Comparison of ENCODE assay signal across 15 cellular contexts in the genomic region with DNA sequence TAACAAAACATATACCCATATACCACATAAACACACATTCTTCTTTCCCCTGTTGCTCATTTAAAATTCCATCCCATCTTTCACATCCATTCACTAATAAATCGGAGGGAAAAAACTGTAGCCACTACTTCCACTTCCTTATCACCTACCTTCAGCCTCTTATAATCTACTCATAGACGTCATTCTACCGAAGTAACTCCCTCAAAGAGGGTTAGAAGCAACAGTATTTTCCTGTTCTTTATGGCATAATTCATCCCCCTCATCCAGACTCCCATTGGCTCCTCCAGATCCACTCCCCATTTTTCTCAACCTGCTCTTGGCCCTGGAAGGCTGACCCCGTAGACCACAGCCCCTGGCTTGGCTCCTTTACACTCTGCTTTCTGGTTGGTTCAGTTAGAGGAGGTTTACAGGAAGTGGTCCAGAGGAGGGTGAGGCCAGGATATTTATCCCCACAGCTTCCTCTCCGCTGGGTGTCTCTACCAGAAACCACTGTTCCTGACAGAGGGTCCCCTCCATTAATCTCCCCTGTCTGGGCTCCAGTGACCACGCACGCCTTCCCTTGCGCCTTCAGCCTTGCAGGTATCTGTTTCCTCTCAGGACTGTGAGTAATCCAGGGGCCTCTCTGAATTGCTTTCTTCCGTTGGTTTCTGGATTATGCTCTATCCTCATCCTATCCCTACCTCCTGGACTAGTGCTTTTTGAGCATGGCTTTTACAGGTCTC. TPM values are rescaled to one million over a fixed set of nuclear protein-coding genes. Genes with fewer than 3 reads are reported as not detected.
DNase-seq lines count a peak whose midpoint lies in the region; ATAC-seq and FAIRE-seq lines count a peak whose summit lies in the region.
"Had no signal": no experiment of that assay in that cellular context is flagged by ENCODE, and none has a peak within 500 bp of the region (broad histone marks: within the 10 kb centered on the region; RNA-seq: fewer than 3 reads in every experiment).

No MANE protein-coding gene starts in this region.

- no peak overlapping the region for H2BK15ac ChIP-seq in neuronal stem cell (ENCODE audit: low read length)

- no peak overlapping the region for H2BK120ac ChIP-seq in neuronal stem cell (ENCODE audit: low read depth, low read length)

- H2BK5ac ChIP-seq in neuronal stem cell (ENCODE audit: low read length): no peak overlapping the region

- no peak overlapping the region for H3K23ac ChIP-seq in neuronal stem cell (ENCODE audit: low read depth, low read length, poor library complexity)

- no peak overlapping the region for H3K14ac ChIP-seq in neuronal stem cell (ENCODE audit: low read length)

- no CpG with 5 or more reads among the region's 9 CpGs for WGBS in neuronal stem cell (ENCODE audit: extremely low coverage in 2 of 2, insufficient read length in 2 of 2, insufficient replicate concordance in 1 of 2), 2 donors

- CTCF ChIA-PET in activated CD4-positive, alpha-beta T cell treated with anti-CD3 and anti-CD28 coated beads for 36 hours (lab: Charles Lee): no interaction called here

- no peak overlapping the region for H4K91ac ChIP-seq in neuronal stem cell (ENCODE audit: low read depth, low read length, poor library complexity)

- no peak overlapping the region for H3K27ac ChIP-seq in neuronal stem cell (replicated peaks; ENCODE audit: low read length)
- H3K27ac ChIP-seq: ascending aorta, pancreas, suprapubic skin had no signal

- H3K9me3 Mint-ChIP-seq in activated CD4-positive, alpha-beta T cell treated with anti-CD3 and anti-CD28 coated beads for 36 hours (ENCODE audit: low read depth): peaks cover 1% of the 10 kb centered on the region
- no peaks in the 10 kb centered on the region for H3K9me3 Mint-ChIP-seq in activated naive CD8-positive, alpha-beta T cell (ENCODE audit: low read depth)

- H3K27me3 ChIP-seq in neuronal stem cell (ENCODE audit: control insufficient read depth in 3 of 3, insufficient read depth in 3 of 3, low read depth in 1 of 3, low read length in 3 of 3) (peaks cover 0 to 15% (median 0%) of the 10 kb centered on the region in 3 experiments), HAP-1 (ENCODE audit: low read depth) (peaks cover 28% of the 10 kb centered on the region)
- H3K27me3 ChIP-seq: ascending aorta, pancreas, suprapubic skin had no signal

- H2AK5ac ChIP-seq in neuronal stem cell (ENCODE audit: low read depth, low read length): no peak overlapping the region

- no peaks in the 10 kb centered on the region for H3K27me3 Mint-ChIP-seq in activated CD4-positive, alpha-beta T cell treated with anti-CD3 and anti-CD28 coated beads for 36 hours
- no peaks in the 10 kb centered on the region for H3K27me3 Mint-ChIP-seq in activated naive CD8-positive, alpha-beta T cell

- no peak overlapping the region for H3K4ac ChIP-seq in neuronal stem cell (ENCODE audit: low read length)

- H3K79me1 ChIP-seq in neuronal stem cell (ENCODE audit: low read depth, low read length): no peaks in the 10 kb centered on the region

- in situ Hi-C loops in HAP-1 (cut with MboI; ENCODE audit: low sequenced_read_pairs): loop anchor here (25.0 kb wide), 1 partner anchor 486 kb away; no protein-coding TSS in a partner anchor

- H3K4me3 ChIP-seq in neuronal stem cell (ENCODE audit: low read length in 2 of 2) (no peak overlapping the region), HAP-1 (no peak overlapping the region)
- H3K4me3 ChIP-seq: ascending aorta, pancreas, suprapubic skin had no signal

- peak; percentile 55 for ATAC-seq in activated CD4-positive, alpha-beta T cell treated with anti-CD3 and anti-CD28 coated beads for 36 hours
- ATAC-seq: activated CD8-positive, alpha-beta memory T cell treated with anti-CD3 and anti-CD28 coated beads, Interleukin-2, amount 10 ng/mL, durations not matched to agents 7 days and 5 days; HepG2; pancreas had no signal

- intact Hi-C loops in activated CD4-positive, alpha-beta T cell treated with anti-CD3 and anti-CD28 coated beads for 36 hours (cut with DNase I, micrococcal nuclease): no loop called here

- H3K4me2 ChIP-seq in neuronal stem cell (ENCODE audit: insufficient read depth, low read length, poor library complexity, severe bottlenecking): no peak overlapping the region

- no peak overlapping the region for H3K27ac Mint-ChIP-seq in activated CD4-positive, alpha-beta T cell treated with anti-CD3 and anti-CD28 coated beads for 36 hours
- peak overlapping the region; percentile 76 for H3K27ac Mint-ChIP-seq in activated naive CD8-positive, alpha-beta T cell
- H3K27ac Mint-ChIP-seq: activated CD8-positive, alpha-beta memory T cell treated with anti-CD3 and anti-CD28 coated beads, Interleukin-2, amount 10 ng/mL, durations not matched to agents 7 days and 5 days had no signal

- DNase-seq in activated CD4-positive, alpha-beta T cell treated with anti-CD3 and anti-CD28 coated beads for 36 hours: no peak
- DNase-seq in activated CD4-positive, alpha-beta T cell treated with anti-CD3 and anti-CD28 coated beads for 48 hours: no peak
- DNase-seq in RCC 7860 (ENCODE audit: low spot score): peak; percentile 40
- no peak for DNase-seq in neuronal stem cell (ENCODE audit: low spot score)
- DNase-seq in HAP-1 (ENCODE audit: low spot score in 2 of 2): no peak
- no peak for DNase-seq in A172 (ENCODE audit: low spot score)
- no peak for DNase-seq in hepatic stellate cell (ENCODE audit: low spot score)
- DNase-seq: activated CD8-positive, alpha-beta memory T cell treated with anti-CD3 and anti-CD28 coated beads, Interleukin-2, amount 10 ng/mL, durations not matched to agents 7 days and 5 days; NCI-H1417 treated with DMSO at 0.1 percent for 48 hours; NCI-H345; pancreas had no signal

- H3K36me3 ChIP-seq in neuronal stem cell (replicated peaks in 1 of 2; ENCODE audit: control insufficient read depth in 2 of 2, insufficient read depth in 2 of 2, low read length in 2 of 2) (no peaks in the 10 kb centered on the region), HAP-1 (replicated peaks) (no peaks in the 10 kb centered on the region)
- H3K36me3 ChIP-seq: ascending aorta, pancreas, suprapubic skin had no signal

- FAIRE-seq in RCC 7860 (lab: Jason Lieb, UNC): no peak
- FAIRE-seq: HepG2, pancreas had no signal

- no peak overlapping the region for H4K8ac ChIP-seq in neuronal stem cell (ENCODE audit: low read depth, low read length)

- no peak overlapping the region for H3K4me3 Mint-ChIP-seq in activated CD4-positive, alpha-beta T cell treated with anti-CD3 and anti-CD28 coated beads for 36 hours
- peak overlapping the region; percentile 74 for H3K4me3 Mint-ChIP-seq in activated naive CD8-positive, alpha-beta T cell
- H3K4me3 Mint-ChIP-seq: activated CD8-positive, alpha-beta memory T cell treated with anti-CD3 and anti-CD28 coated beads, Interleukin-2, amount 10 ng/mL, durations not matched to agents 7 days and 5 days had no signal

- H3K9me3 ChIP-seq in neuronal stem cell (replicated peaks in 1 of 2; ENCODE audit: control insufficient read depth in 2 of 2, insufficient read depth in 1 of 2, low read depth in 1 of 2, low read length in 2 of 2) (peaks cover 0 to 4% of the 10 kb centered on the region in 2 donors), HAP-1 (no peaks in the 10 kb centered on the region)
- H3K9me3 ChIP-seq: ascending aorta, pancreas, suprapubic skin had no signal

- peaks cover 7 to 9% of the 10 kb centered on the region in 2 donors for H3K4me1 ChIP-seq in neuronal stem cell (ENCODE audit: control insufficient read depth in 2 of 2, insufficient read depth in 1 of 2, low read depth in 1 of 2, low read length in 2 of 2)
- H3K4me1 ChIP-seq in HAP-1: no peaks in the 10 kb centered on the region
- H3K4me1 ChIP-seq: ascending aorta, pancreas had no signal

- no peaks in the 10 kb centered on the region for H3K36me3 Mint-ChIP-seq in activated CD4-positive, alpha-beta T cell treated with anti-CD3 and anti-CD28 coated beads for 36 hours (ENCODE audit: low read depth)
- H3K36me3 Mint-ChIP-seq in activated naive CD8-positive, alpha-beta T cell: peaks cover 3% of the 10 kb centered on the region
- H3K36me3 Mint-ChIP-seq: activated CD8-positive, alpha-beta memory T cell treated with anti-CD3 and anti-CD28 coated beads, Interleukin-2, amount 10 ng/mL, durations not matched to agents 7 days and 5 days had no signal

- H3K18ac ChIP-seq in neuronal stem cell (ENCODE audit: low read length): peak overlapping the region; percentile 82

- H3K4me1 Mint-ChIP-seq in activated CD4-positive, alpha-beta T cell treated with anti-CD3 and anti-CD28 coated beads for 36 hours: peaks cover 11% of the 10 kb centered on the region
- peaks cover 35% of the 10 kb centered on the region for H3K4me1 Mint-ChIP-seq in activated naive CD8-positive, alpha-beta T cell (ENCODE audit: low read depth)

- POLR2A ChIA-PET in activated CD4-positive, alpha-beta T cell treated with anti-CD3 and anti-CD28 coated beads for 36 hours (lab: Charles Lee): no interaction called here

- H3K9ac ChIP-seq in neuronal stem cell (ENCODE audit: low read depth, low read length, poor library complexity): no peak overlapping the region

- no peak overlapping the region for H2BK12ac ChIP-seq in neuronal stem cell (ENCODE audit: low read length)

- peak overlapping the region; percentile 70 for H2AFZ ChIP-seq in neuronal stem cell (ENCODE audit: low read length)

RNA-seq across cellular contexts. Expression of gene FMN1, which starts 46.2 kb away (rescaled TPM):
- total RNA-seq in activated CD4-positive, alpha-beta T cell treated with anti-CD3 and anti-CD28 coated beads for 36 hours: under 1 TPM; 0.09 to 0.21 TPM
- 0.56 TPM for polyA plus RNA-seq in neuronal stem cell (2013, experiment 1 of 2)
- polyA plus RNA-seq in neuronal stem cell (2013, experiment 2 of 2): 0.39 TPM
- 0.36 and 0.95 TPM in 2 replicates for total RNA-seq in A172 (2014; rRNA removed; shearing (Covaris generic))
- total RNA-seq: activated CD8-positive, alpha-beta memory T cell treated with anti-CD3 and anti-CD28 coated beads, Interleukin-2, amount 10 ng/mL, durations not matched to agents 7 days and 5 days had no signal
